Comparison of ENCODE assay signal across 11 cellular contexts in genomic region chr14:77709412-77709811, GRCh38. TPM values are rescaled to one million over a fixed set of nuclear protein-coding genes. Genes with fewer than 3 reads are reported as not detected.
DNase-seq lines count a peak whose midpoint lies in the region; ATAC-seq, FAIRE-seq and TF ChIP-seq lines count a peak whose summit lies in the region.
"Had no signal": no experiment of that assay in that cellular context is flagged by ENCODE, and none has a peak within 500 bp of the region (broad histone marks: within the 10 kb centered on the region; RNA-seq: fewer than 3 reads in every experiment).

No MANE protein-coding gene starts in this region.

- H3K27ac ChIP-seq in A549 (no peak overlapping the region; a peak in 1 of 6 replicates), lower lobe of right lung (no peak overlapping the region)

- no peak for TF ChIP-seq RAD21 in A549 (conservative IDR thresholded peaks at IDR 0.05 in 1 of 2, IDR thresholded peaks at IDR 0.05 in 1 of 2)

- no peaks in the 10 kb centered on the region for H3K9me3 ChIP-seq in A549
- H3K9me3 ChIP-seq in HAP-1: no peaks in the 10 kb centered on the region
- H3K9me3 ChIP-seq in lower lobe of right lung: no peaks in the 10 kb centered on the region

- peaks cover 37% of the 10 kb centered on the region for H3K4me1 Mint-ChIP-seq in activated naive CD8-positive, alpha-beta T cell treated with anti-CD3 and anti-CD28 coated beads, Interleukin-2, amount 10 ng/mL, durations not matched to agents 7 days and 5 days

- intact Hi-C loops in lower lobe of right lung (cut with DNase I): no loop called here

- H3K36me3 ChIP-seq in HAP-1 (replicated peaks) (peaks cover 49% of the 10 kb centered on the region), lower lobe of right lung (peaks cover 52% of the 10 kb centered on the region)

- H3K4me3 Mint-ChIP-seq in activated naive CD8-positive, alpha-beta T cell treated with anti-CD3 and anti-CD28 coated beads, Interleukin-2, amount 10 ng/mL, durations not matched to agents 7 days and 5 days: peak overlapping the region; percentile 96

- H3K27me3 ChIP-seq in HAP-1 (ENCODE audit: low read depth) (no peaks in the 10 kb centered on the region), lower lobe of right lung (ENCODE audit: low read depth) (no peaks in the 10 kb centered on the region)

- H3K27ac Mint-ChIP-seq in activated naive CD8-positive, alpha-beta T cell treated with anti-CD3 and anti-CD28 coated beads, Interleukin-2, amount 10 ng/mL, durations not matched to agents 7 days and 5 days: no peak overlapping the region

- TF ChIP-seq POLR2A in A549 (IDR thresholded peaks at IDR 0.05; ENCODE audit: low read length): no peak

- H3K27me3 Mint-ChIP-seq in activated naive CD8-positive, alpha-beta T cell treated with anti-CD3 and anti-CD28 coated beads, Interleukin-2, amount 10 ng/mL, durations not matched to agents 7 days and 5 days: no peaks in the 10 kb centered on the region

- peaks cover 13% of the 10 kb centered on the region for H3K36me3 Mint-ChIP-seq in activated naive CD8-positive, alpha-beta T cell treated with anti-CD3 and anti-CD28 coated beads, Interleukin-2, amount 10 ng/mL, durations not matched to agents 7 days and 5 days

- POLR2A ChIA-PET in A549 (lab: Yijun Ruan, JAX): no interaction called here
- POLR2A ChIA-PET in activated naive CD8-positive, alpha-beta T cell treated with anti-CD3 and anti-CD28 coated beads, Interleukin-2, amount 10 ng/mL, durations not matched to agents 7 days and 5 days (lab: Charles Lee): no interaction called here

- FAIRE-seq in A549 (lab: Jason Lieb, UNC): no peak
- FAIRE-seq: G401.6 had no signal

- TF ChIP-seq EP300 in A549 (IDR thresholded peaks at IDR 0.05): no peak

- H3K4me2 ChIP-seq in A549: peak overlapping the region; percentile 98

- H3K4me3 ChIP-seq in A549: peak overlapping the region; percentile 89
- H3K4me3 ChIP-seq in HAP-1: peak overlapping the region; percentile 98
- H3K4me3 ChIP-seq in lower lobe of right lung: peak overlapping the region; percentile 96

- in situ Hi-C loops in HAP-1 (cut with MboI; ENCODE audit: low sequenced_read_pairs): no loop called here

- no peak for TF ChIP-seq CTCF in A549 (IDR thresholded peaks at IDR 0.05)
- TF ChIP-seq CTCF in lower lobe of right lung (IDR thresholded peaks at IDR 0.05): no peak

- 77% methylated on average over 3 of the region's 3 CpGs for WGBS in A549 (ENCODE audit: missing lambda C conversion rate)

- no peak for ATAC-seq in A549
- ATAC-seq in activated naive CD8-positive, alpha-beta T cell treated with anti-CD3 and anti-CD28 coated beads, Interleukin-2, amount 10 ng/mL, durations not matched to agents 7 days and 5 days (ENCODE audit: low read depth): no peak
- ATAC-seq in lower lobe of right lung: no peak
- no peak for ATAC-seq in GM18909 (IDR thresholded peaks at IDR 0.05; ENCODE audit: poor library complexity, unreplicated experiment)

- no peaks in the 10 kb centered on the region for H3K9me3 Mint-ChIP-seq in activated naive CD8-positive, alpha-beta T cell treated with anti-CD3 and anti-CD28 coated beads, Interleukin-2, amount 10 ng/mL, durations not matched to agents 7 days and 5 days

- DNase-seq in A549 (ENCODE audit: low read depth in 1 of 2, low spot score in 1 of 2) (no peak), HAP-1 (ENCODE audit: low spot score in 2 of 2) (no peak), lower lobe of right lung (no peak), SIG-M5 (lab: John Stamatoyannopoulos, UW) (no peak), COLO668 (lab: John Stamatoyannopoulos, UW; ENCODE audit: unreplicated experiment) (no peak)
- DNase-seq in activated naive CD8-positive, alpha-beta T cell treated with anti-CD3 and anti-CD28 coated beads, Interleukin-2, amount 10 ng/mL, durations not matched to agents 7 days and 5 days: no peak
- no peak for DNase-seq in activated CD8-positive, alpha-beta memory T cell treated with anti-CD3 and anti-CD28 coated beads for 24 hours
- DNase-seq: islet precursor cell; stimulated activated CD8-positive, alpha-beta memory T cell treated with anti-CD3 and anti-CD28 coated beads, Interleukin-4, amount 100 ng/mL, for 48 hours had no signal

- CTCF ChIA-PET in A549 (lab: Yijun Ruan, JAX): no interaction called here

- peaks cover 21% of the 10 kb centered on the region for H3K4me1 ChIP-seq in A549
- peaks cover 12% of the 10 kb centered on the region for H3K4me1 ChIP-seq in HAP-1
- H3K4me1 ChIP-seq in lower lobe of right lung: peaks cover 31% of the 10 kb centered on the region

TF ChIP-seq in A549, 52 proteins besides CTCF, POLR2A, EP300 and RAD21:
- TF ChIP-seq FOSL2 (IDR thresholded peaks at IDR 0.05): no peak
- no peak for TF ChIP-seq FOSL2 (CRISPR knock-in tag; IDR thresholded peaks at IDR 0.05)
- TF ChIP-seq CHD2 (IDR thresholded peaks at IDR 0.05; ENCODE audit: low read length, partially characterized antibody): no peak
- no peak for TF ChIP-seq CBX2 (IDR thresholded peaks at IDR 0.05; ENCODE audit: borderline replicate concordance, low read depth)
- no peak for TF ChIP-seq RNF2 (IDR thresholded peaks at IDR 0.05; ENCODE audit: borderline replicate concordance, low read depth)

RNA-seq across cellular contexts. Expression of gene SLIRP, which starts 1.5 kb away (rescaled TPM):
- 419 and 623 TPM in 2 replicates for polyA plus RNA-seq in A549 (2011; rRNA removed)
- 358 and 492 TPM in 2 replicates for polyA plus RNA-seq in A549 (2012; cell fraction: cytosol; rRNA removed)
- polyA plus RNA-seq in A549 (2012; cell fraction: nucleus; rRNA removed): 106 and 197 TPM in 2 replicates
- 470 to 545 TPM (median 492 TPM) in 3 replicates for polyA plus RNA-seq in A549 (2017; fragmentation: RNase III; extraction: RNeasy Plus Mini Kit Qiagen cat#74134 plus additional on column Dnase treatment)
- 44.1 and 63.1 TPM in 2 replicates for polyA minus RNA-seq in A549 (2011; rRNA and poly(A)+ RNA removed)
- total RNA-seq in activated naive CD8-positive, alpha-beta T cell treated with anti-CD3 and anti-CD28 coated beads, Interleukin-2, amount 10 ng/mL, durations not matched to agents 7 days and 5 days: 10 to 100 TPM; 57.5 to 64.8 TPM
- total RNA-seq in lower lobe of right lung: 58.0 TPM

RNA-seq across cellular contexts. Expression of gene ALKBH1, which starts 1.6 kb away (rescaled TPM):
- polyA plus RNA-seq in A549 (2011; rRNA removed): 24.1 and 24.5 TPM in 2 replicates
- polyA plus RNA-seq in A549 (2012; cell fraction: cytosol; rRNA removed): 11.1 and 12.5 TPM in 2 replicates
- polyA plus RNA-seq in A549 (2012; cell fraction: nucleus; rRNA removed): 7.8 and 9.7 TPM in 2 replicates
- polyA plus RNA-seq in A549 (2017; fragmentation: RNase III; extraction: RNeasy Plus Mini Kit Qiagen cat#74134 plus additional on column Dnase treatment): 10.9 to 11.9 TPM (median 11.4 TPM) in 3 replicates
- 20.5 and 22.2 TPM in 2 replicates for polyA minus RNA-seq in A549 (2011; rRNA and poly(A)+ RNA removed)
- 10 to 100 TPM; 15.1 to 16.8 TPM for total RNA-seq in activated naive CD8-positive, alpha-beta T cell treated with anti-CD3 and anti-CD28 coated beads, Interleukin-2, amount 10 ng/mL, durations not matched to agents 7 days and 5 days
- 12.5 TPM for total RNA-seq in lower lobe of right lung

RNA-seq across cellular contexts. Expression of gene SNW1, which starts 51.5 kb away (rescaled TPM):
- polyA plus RNA-seq in A549 (2011; rRNA removed) (68.1 and 84.0 TPM in 2 replicates), A549 (2017; fragmentation: RNase III; extraction: RNeasy Plus Mini Kit Qiagen cat#74134 plus additional on column Dnase treatment) (64.8 to 70.4 TPM (median 65.3 TPM) in 3 replicates)
- polyA plus RNA-seq in A549 (2012; cell fraction: cytosol; rRNA removed): 21.5 and 23.2 TPM in 2 replicates
- 9.6 and 15.6 TPM in 2 replicates for polyA plus RNA-seq in A549 (2012; cell fraction: nucleus; rRNA removed)
- polyA minus RNA-seq in A549 (2011; rRNA and poly(A)+ RNA removed): 24.6 and 24.7 TPM in 2 replicates
- 100 to 1,000 TPM; 105 to 108 TPM for total RNA-seq in activated naive CD8-positive, alpha-beta T cell treated with anti-CD3 and anti-CD28 coated beads, Interleukin-2, amount 10 ng/mL, durations not matched to agents 7 days and 5 days
- total RNA-seq in lower lobe of right lung: 61.7 TPM
